Comparison of ENCODE assay signal across 1 cellular context in the genomic region with DNA sequence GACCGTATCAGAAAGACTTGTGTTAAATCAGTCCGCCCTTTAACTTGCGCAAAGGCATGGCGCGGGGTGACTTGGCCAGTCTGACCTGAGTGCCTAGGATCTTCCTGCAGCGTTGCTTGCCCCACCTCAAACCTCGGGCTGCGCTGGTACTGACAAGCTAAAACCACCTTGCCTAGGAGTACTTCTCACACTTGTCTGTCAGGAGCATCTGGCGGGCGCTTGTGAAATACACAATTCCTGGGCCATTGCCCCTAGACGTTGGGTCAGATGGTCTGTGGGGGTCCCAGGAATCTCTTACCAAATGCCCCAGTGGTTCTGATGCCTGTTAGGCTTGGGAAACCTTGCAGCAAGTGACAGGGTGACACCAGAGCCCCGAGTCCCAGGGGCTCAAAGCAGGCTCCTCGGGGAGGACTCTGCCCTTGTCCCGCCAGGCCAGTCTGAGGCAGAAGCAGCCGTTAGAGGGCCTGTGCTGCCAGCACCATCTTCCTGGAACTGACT.
TF ChIP-seq lines count a peak whose summit lies in the region.

No MANE protein-coding gene starts in this region.

TF ChIP-seq in SK-N-SH, 30 proteins besides CTCF, POLR2A, EP300 and RAD21 (continued from another document):
- TF ChIP-seq, protein P1, sequence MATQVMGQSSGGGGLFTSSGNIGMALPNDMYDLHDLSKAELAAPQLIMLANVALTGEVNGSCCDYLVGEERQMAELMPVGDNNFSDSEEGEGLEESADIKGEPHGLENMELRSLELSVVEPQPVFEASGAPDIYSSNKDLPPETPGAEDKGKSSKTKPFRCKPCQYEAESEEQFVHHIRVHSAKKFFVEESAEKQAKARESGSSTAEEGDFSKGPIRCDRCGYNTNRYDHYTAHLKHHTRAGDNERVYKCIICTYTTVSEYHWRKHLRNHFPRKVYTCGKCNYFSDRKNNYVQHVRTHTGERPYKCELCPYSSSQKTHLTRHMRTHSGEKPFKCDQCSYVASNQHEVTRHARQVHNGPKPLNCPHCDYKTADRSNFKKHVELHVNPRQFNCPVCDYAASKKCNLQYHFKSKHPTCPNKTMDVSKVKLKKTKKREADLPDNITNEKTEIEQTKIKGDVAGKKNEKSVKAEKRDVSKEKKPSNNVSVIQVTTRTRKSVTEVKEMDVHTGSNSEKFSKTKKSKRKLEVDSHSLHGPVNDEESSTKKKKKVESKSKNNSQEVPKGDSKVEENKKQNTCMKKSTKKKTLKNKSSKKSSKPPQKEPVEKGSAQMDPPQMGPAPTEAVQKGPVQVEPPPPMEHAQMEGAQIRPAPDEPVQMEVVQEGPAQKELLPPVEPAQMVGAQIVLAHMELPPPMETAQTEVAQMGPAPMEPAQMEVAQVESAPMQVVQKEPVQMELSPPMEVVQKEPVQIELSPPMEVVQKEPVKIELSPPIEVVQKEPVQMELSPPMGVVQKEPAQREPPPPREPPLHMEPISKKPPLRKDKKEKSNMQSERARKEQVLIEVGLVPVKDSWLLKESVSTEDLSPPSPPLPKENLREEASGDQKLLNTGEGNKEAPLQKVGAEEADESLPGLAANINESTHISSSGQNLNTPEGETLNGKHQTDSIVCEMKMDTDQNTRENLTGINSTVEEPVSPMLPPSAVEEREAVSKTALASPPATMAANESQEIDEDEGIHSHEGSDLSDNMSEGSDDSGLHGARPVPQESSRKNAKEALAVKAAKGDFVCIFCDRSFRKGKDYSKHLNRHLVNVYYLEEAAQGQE (IDR thresholded peaks at IDR 0.05; ENCODE audit: low read depth, low read length): no peak
- TF ChIP-seq, protein P2, sequence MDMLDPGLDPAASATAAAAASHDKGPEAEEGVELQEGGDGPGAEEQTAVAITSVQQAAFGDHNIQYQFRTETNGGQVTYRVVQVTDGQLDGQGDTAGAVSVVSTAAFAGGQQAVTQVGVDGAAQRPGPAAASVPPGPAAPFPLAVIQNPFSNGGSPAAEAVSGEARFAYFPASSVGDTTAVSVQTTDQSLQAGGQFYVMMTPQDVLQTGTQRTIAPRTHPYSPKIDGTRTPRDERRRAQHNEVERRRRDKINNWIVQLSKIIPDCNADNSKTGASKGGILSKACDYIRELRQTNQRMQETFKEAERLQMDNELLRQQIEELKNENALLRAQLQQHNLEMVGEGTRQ (IDR thresholded peaks at IDR 0.05; ENCODE audit: borderline replicate concordance, low read depth, low read length): no peak
- TF ChIP-seq, protein P3, sequence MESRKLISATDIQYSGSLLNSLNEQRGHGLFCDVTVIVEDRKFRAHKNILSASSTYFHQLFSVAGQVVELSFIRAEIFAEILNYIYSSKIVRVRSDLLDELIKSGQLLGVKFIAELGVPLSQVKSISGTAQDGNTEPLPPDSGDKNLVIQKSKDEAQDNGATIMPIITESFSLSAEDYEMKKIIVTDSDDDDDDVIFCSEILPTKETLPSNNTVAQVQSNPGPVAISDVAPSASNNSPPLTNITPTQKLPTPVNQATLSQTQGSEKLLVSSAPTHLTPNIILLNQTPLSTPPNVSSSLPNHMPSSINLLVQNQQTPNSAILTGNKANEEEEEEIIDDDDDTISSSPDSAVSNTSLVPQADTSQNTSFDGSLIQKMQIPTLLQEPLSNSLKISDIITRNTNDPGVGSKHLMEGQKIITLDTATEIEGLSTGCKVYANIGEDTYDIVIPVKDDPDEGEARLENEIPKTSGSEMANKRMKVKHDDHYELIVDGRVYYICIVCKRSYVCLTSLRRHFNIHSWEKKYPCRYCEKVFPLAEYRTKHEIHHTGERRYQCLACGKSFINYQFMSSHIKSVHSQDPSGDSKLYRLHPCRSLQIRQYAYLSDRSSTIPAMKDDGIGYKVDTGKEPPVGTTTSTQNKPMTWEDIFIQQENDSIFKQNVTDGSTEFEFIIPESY (IDR thresholded peaks at IDR 0.05; ENCODE audit: borderline replicate concordance, low read depth): no peak
- TF ChIP-seq, protein P4, sequence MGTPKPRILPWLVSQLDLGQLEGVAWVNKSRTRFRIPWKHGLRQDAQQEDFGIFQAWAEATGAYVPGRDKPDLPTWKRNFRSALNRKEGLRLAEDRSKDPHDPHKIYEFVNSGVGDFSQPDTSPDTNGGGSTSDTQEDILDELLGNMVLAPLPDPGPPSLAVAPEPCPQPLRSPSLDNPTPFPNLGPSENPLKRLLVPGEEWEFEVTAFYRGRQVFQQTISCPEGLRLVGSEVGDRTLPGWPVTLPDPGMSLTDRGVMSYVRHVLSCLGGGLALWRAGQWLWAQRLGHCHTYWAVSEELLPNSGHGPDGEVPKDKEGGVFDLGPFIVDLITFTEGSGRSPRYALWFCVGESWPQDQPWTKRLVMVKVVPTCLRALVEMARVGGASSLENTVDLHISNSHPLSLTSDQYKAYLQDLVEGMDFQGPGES (IDR thresholded peaks at IDR 0.05; ENCODE audit: low read depth, low read length): no peak
- TF ChIP-seq CHD2 (IDR thresholded peaks at IDR 0.05; ENCODE audit: low read length, partially characterized antibody) (no peak), FOXM1 (IDR thresholded peaks at IDR 0.05; ENCODE audit: low read depth) (no peak)
- TF ChIP-seq, protein P5, sequence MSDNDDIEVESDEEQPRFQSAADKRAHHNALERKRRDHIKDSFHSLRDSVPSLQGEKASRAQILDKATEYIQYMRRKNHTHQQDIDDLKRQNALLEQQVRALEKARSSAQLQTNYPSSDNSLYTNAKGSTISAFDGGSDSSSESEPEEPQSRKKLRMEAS (IDR thresholded peaks at IDR 0.05; ENCODE audit: low read depth): no peak
TF ChIP-seq in SK-N-SH: peak in this region for 0.
